ENCODE assay signal across 18 cellular contexts in the genomic region with DNA sequence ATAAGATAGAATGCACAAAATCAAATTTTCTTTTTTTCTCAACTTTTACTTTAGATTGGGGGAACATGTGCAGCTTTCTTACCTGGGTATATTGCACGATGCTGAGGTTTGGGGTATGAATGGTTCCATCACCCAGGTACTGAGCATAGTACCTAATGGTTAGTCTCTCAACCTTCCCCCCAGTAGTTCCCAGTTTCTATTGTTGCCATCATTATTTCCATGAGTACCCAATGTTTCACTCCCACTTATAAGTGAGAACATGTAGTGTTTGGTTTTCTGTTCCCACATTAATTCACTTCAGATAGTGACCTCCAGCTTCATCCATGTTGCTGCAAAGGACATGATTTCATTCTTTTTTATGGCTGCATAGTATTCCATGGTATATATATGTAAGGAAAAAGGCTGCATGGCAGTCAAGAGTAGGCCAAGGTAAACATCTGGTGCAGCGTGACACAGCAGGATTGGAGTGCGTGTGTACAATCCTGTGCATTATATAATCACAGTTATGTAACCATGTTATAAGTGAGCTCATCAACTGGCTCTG. TPM values are rescaled to one million over a fixed set of nuclear protein-coding genes. Genes with fewer than 3 reads are reported as not detected.
DNase-seq lines count a peak whose midpoint lies in the region; ATAC-seq, FAIRE-seq and TF ChIP-seq lines count a peak whose summit lies in the region.
"Had no signal": no experiment of that assay in that cellular context is flagged by ENCODE, and none has a peak within 500 bp of the region (broad histone marks: within the 10 kb centered on the region; RNA-seq: fewer than 3 reads in every experiment).

No MANE protein-coding gene starts in this region.

- H3K27me3 Mint-ChIP-seq in WTC11 (ENCODE audit: low read depth) = no peaks in the 10 kb centered on the region
- H3K27me3 Mint-ChIP-seq in activated T-cell treated with anti-CD3 and anti-CD28 coated beads, Interleukin-2, amount 50 U/mL, for 4 hours (ENCODE audit: low read depth) = peaks cover 2% of the 10 kb centered on the region
- H3K27me3 Mint-ChIP-seq: CD4-positive, alpha-beta memory T cell had no signal

- H3K9ac ChIP-seq in HepG2 (ENCODE audit: insufficient read depth, low read depth, low read length) = no peak overlapping the region
- H3K9ac ChIP-seq: GM23248 had no signal

- H3K27ac ChIP-seq in HepG2 (ENCODE audit: extremely low read length, insufficient read depth, low read length) = no peak overlapping the region
- no peak overlapping the region for H3K27ac ChIP-seq in right lobe of liver
- H3K27ac ChIP-seq in esophagus muscularis mucosa (replicated peaks in 1 of 4) = no peak overlapping the region
- H3K27ac ChIP-seq: GM23248 had no signal

- TF ChIP-seq RAD21 in HepG2 (CRISPR knock-in tag; IDR thresholded peaks at IDR 0.05) = no peak

- CTCF ChIA-PET in HepG2 (lab: Yijun Ruan, JAX; ENCODE audit: low intra/inter-chr PET ratio, low total read pairs) = no interaction called here
- CTCF ChIA-PET in WTC11 (lab: Charles Lee) = interaction anchor here (0.7 kb wide), 2 partner anchors 10 to 139 kb away, joined by 3 read pairs; partner anchors contain the start of gene C2orf42

- no peaks in the 10 kb centered on the region for H3K27me3 ChIP-seq in HepG2 (ENCODE audit: control insufficient read depth in 1 of 2, insufficient read depth in 2 of 2, low read length in 2 of 2)
- no peaks in the 10 kb centered on the region for H3K27me3 ChIP-seq in right lobe of liver
- no peaks in the 10 kb centered on the region for H3K27me3 ChIP-seq in esophagus muscularis mucosa

- H3K4me3 ChIP-seq in HepG2 (replicated peaks in 1 of 3; ENCODE audit: insufficient read depth in 1 of 3, low read depth in 2 of 3, low read length in 3 of 3) (no peak overlapping the region), right lobe of liver (no peak overlapping the region), esophagus muscularis mucosa (no peak overlapping the region)
- H3K4me3 ChIP-seq: GM12878, GM23248 had no signal

- no peaks in the 10 kb centered on the region for H3K36me3 Mint-ChIP-seq in WTC11
- no peaks in the 10 kb centered on the region for H3K36me3 Mint-ChIP-seq in activated T-cell treated with anti-CD3 and anti-CD28 coated beads, Interleukin-2, amount 50 U/mL, for 4 hours (ENCODE audit: insufficient read depth)
- H3K36me3 Mint-ChIP-seq: CD4-positive, alpha-beta memory T cell had no signal

- H3K27ac Mint-ChIP-seq in WTC11 = no peak overlapping the region
- H3K27ac Mint-ChIP-seq: CD4-positive, alpha-beta memory T cell had no signal

- H3K4me3 Mint-ChIP-seq in WTC11 = no peak overlapping the region
- H3K4me3 Mint-ChIP-seq in activated T-cell treated with anti-CD3 and anti-CD28 coated beads, Interleukin-2, amount 50 U/mL, for 4 hours = no peak overlapping the region
- H3K4me3 Mint-ChIP-seq: CD4-positive, alpha-beta memory T cell had no signal

- TF ChIP-seq EP300 in HepG2 (IDR thresholded peaks at IDR 0.05; ENCODE audit: low read depth in 2 of 2, low read length in 2 of 2) (no peak), HepG2 (CRISPR knock-in tag; IDR thresholded peaks at IDR 0.05; ENCODE audit: borderline replicate concordance) (no peak), esophagus muscularis mucosa (IDR thresholded peaks at IDR 0.05) (no peak)

- H2AFZ ChIP-seq in HepG2 (ENCODE audit: low read length) = no peak overlapping the region
- H2AFZ ChIP-seq: GM23248 had no signal

- POLR2A ChIA-PET in HepG2 (lab: Yijun Ruan, JAX) (interaction anchor here (2.6 kb wide), 1 partner anchor 10 kb away, joined by 15 read pairs; the partner anchor contains the start of gene C2orf42), WTC11 (lab: Charles Lee) (interaction anchor here (0.6 kb wide), 1 partner anchor 574 kb away, joined by 3 read pairs; no protein-coding TSS in a partner anchor)

- ATAC-seq in HepG2 = no peak
- no peak for ATAC-seq in right lobe of liver
- ATAC-seq in WTC11 = no peak
- no peak for ATAC-seq in activated T-cell treated with anti-CD3 and anti-CD28 coated beads, Interleukin-2, amount 50 U/mL, for 4 hours
- ATAC-seq: GM12878 had no signal

- in situ Hi-C loops in HepG2 (cut with HindIII; ENCODE audit: extremely low pct_ligation_motif_present, low pct_unique_long_range_greater_than_20kb) = no loop called here

- H3K4me1 ChIP-seq in HepG2 (ENCODE audit: insufficient read depth, low read length) (peaks cover 5% of the 10 kb centered on the region; the same call in 1 of the 2 replicates), right lobe of liver (peaks cover 0 to 25% (median 3%) of the 10 kb centered on the region in 4 donors), esophagus muscularis mucosa (no peaks in the 10 kb centered on the region)

- FAIRE-seq in HepG2 (lab: Jason Lieb, UNC) = no peak
- FAIRE-seq: GM12878, GM19239, H1 had no signal

- H3K4me1 Mint-ChIP-seq in WTC11 = no peaks in the 10 kb centered on the region
- H3K4me1 Mint-ChIP-seq in activated T-cell treated with anti-CD3 and anti-CD28 coated beads, Interleukin-2, amount 50 U/mL, for 4 hours (ENCODE audit: low read depth) = no peaks in the 10 kb centered on the region
- H3K4me1 Mint-ChIP-seq: CD4-positive, alpha-beta memory T cell had no signal

- no peak for TF ChIP-seq CTCF in HepG2 (CRISPR knock-in tag; IDR thresholded peaks at IDR 0.05)
- TF ChIP-seq CTCF in right lobe of liver (IDR thresholded peaks at IDR 0.05) = no peak
- TF ChIP-seq CTCF in WTC11 (IDR thresholded peaks at IDR 0.05) = no peak
- TF ChIP-seq CTCF in esophagus muscularis mucosa (IDR thresholded peaks at IDR 0.05) = no peak

- DNase-seq in HepG2 (ENCODE audit: low spot score) = no peak
- DNase-seq in right lobe of liver = no peak
- DNase-seq in WTC11 (ENCODE audit: low spot score) = no peak
- DNase-seq in esophagus muscularis mucosa (ENCODE audit: extremely low spot score) = peak; percentile 5
- DNase-seq in activated T-cell treated with anti-CD3 and anti-CD28 coated beads, Interleukin-2, amount 50 U/mL, for 4 hours = no peak
- DNase-seq in SHP77 treated with DMSO at 0.1 percent for 48 hours (lab: John Stamatoyannopoulos, UW) = no peak
- DNase-seq: C1 segment of cervical spinal cord; Calu3; CD4-positive, alpha-beta memory T cell; COR-L47; EL; GDM1; GM23248; H7; HCEC 1CT had no signal

- H3K9me3 Mint-ChIP-seq in WTC11 = peaks cover 4% of the 10 kb centered on the region
- no peaks in the 10 kb centered on the region for H3K9me3 Mint-ChIP-seq in activated T-cell treated with anti-CD3 and anti-CD28 coated beads, Interleukin-2, amount 50 U/mL, for 4 hours
- H3K9me3 Mint-ChIP-seq: CD4-positive, alpha-beta memory T cell had no signal

- no peaks in the 10 kb centered on the region for H3K9me3 ChIP-seq in HepG2 (ENCODE audit: low read length)
- H3K9me3 ChIP-seq in right lobe of liver = no peaks in the 10 kb centered on the region
- no peaks in the 10 kb centered on the region for H3K9me3 ChIP-seq in esophagus muscularis mucosa

- no peaks in the 10 kb centered on the region for H3K79me2 ChIP-seq in HepG2 (ENCODE audit: insufficient read depth, low read length)

- H4K20me1 ChIP-seq in HepG2 (ENCODE audit: insufficient read depth, low read length) = no peaks in the 10 kb centered on the region

- TF ChIP-seq POLR2A in HepG2 (IDR thresholded peaks at IDR 0.05; ENCODE audit: insufficient read depth in 1 of 2, low read depth in 2 of 2, low read length in 2 of 2) (no peak), right lobe of liver (IDR thresholded peaks at IDR 0.05) (no peak), esophagus muscularis mucosa (IDR thresholded peaks at IDR 0.05; ENCODE audit: low read depth) (no peak)

- no peak overlapping the region for H3K4me2 ChIP-seq in HepG2 (ENCODE audit: low read depth, low read length)

- H3K36me3 ChIP-seq in HepG2 (replicated peaks in 1 of 2; ENCODE audit: control insufficient read depth in 1 of 2, insufficient read depth in 2 of 2, low read length in 2 of 2) = no peaks in the 10 kb centered on the region
- H3K36me3 ChIP-seq in right lobe of liver = no peaks in the 10 kb centered on the region
- H3K36me3 ChIP-seq in esophagus muscularis mucosa = no peaks in the 10 kb centered on the region

- intact Hi-C loops in HepG2 (cut with micrococcal nuclease; ENCODE audit: unreplicated experiment) (no loop called here), right lobe of liver (cut with DNase I) (no loop called here), esophagus muscularis mucosa (cut with DNase I) (no loop called here)

- BruUV-seq in HepG2 (replicated peaks; lab: Mats Ljungman, UMichigan) = no TSS peak

- WGBS in HepG2 (ENCODE audit: low lambda C conversion rate) = 66% methylated on average over 3 of the region's 3 CpGs
- WGBS in right lobe of liver (ENCODE audit: insufficient coverage, low coverage, low lambda C conversion rate, missing lambda C conversion rate) = 80% methylated on average over 3 of the region's 3 CpGs
- 96% methylated on average over 3 of the region's 3 CpGs for WGBS in esophagus muscularis mucosa

RNA-seq across cellular contexts. Expression of gene C2orf42, which starts 10.5 kb away (rescaled TPM):
- total RNA-seq in HepG2 (2016; rRNA removed; fragmentation: Illumina TruSeq; extraction: Trizol) = 9.9 and 11.1 TPM in 2 replicates
- 20.6 and 21.9 TPM in 2 replicates for total RNA-seq in HepG2 (2016; cell fraction: cytosol; rRNA removed; fragmentation: Illumina TruSeq; extraction: Trizol; ENCODE audit: low read depth)
- total RNA-seq in HepG2 (2016; cell fraction: insoluble cytoplasmic fraction; rRNA removed; fragmentation: Illumina TruSeq; extraction: Trizol) = 9.3 and 9.6 TPM in 2 replicates
- 21.6 and 22.7 TPM in 2 replicates for total RNA-seq in HepG2 (2016; cell fraction: membrane; rRNA removed; fragmentation: Illumina TruSeq; extraction: Trizol)
- total RNA-seq in HepG2 (2016; cell fraction: nucleus; rRNA removed; fragmentation: Illumina TruSeq; extraction: Trizol) = 8.7 and 10.0 TPM in 2 replicates
- 9.3 and 10.1 TPM in 2 replicates for polyA plus RNA-seq in HepG2 (2011; rRNA removed)
- 6.6 and 7.2 TPM in 2 replicates for polyA plus RNA-seq in HepG2 (2011; cell fraction: cytosol; rRNA removed)
- polyA plus RNA-seq in HepG2 (2011; cell fraction: nucleus; rRNA removed) = 10.9 and 14.5 TPM in 2 replicates
- 8.7 and 9.4 TPM in 2 replicates for polyA plus RNA-seq in HepG2 (2012)
- polyA plus RNA-seq in HepG2 (2016; cell fraction: cytosol; fragmentation: Illumina TruSeq; extraction: Trizol; ENCODE audit: low read depth) = 2.6 and 2.8 TPM in 2 replicates
- 9.2 and 10.0 TPM in 2 replicates for polyA plus RNA-seq in HepG2 (2016; cell fraction: insoluble cytoplasmic fraction; fragmentation: Illumina TruSeq; extraction: Trizol; ENCODE audit: low read depth)
- 5.3 and 7.7 TPM in 2 replicates for polyA plus RNA-seq in HepG2 (2016; cell fraction: membrane; fragmentation: Illumina TruSeq; extraction: Trizol; ENCODE audit: low read depth)
- 8.3 and 10.9 TPM in 2 replicates for polyA plus RNA-seq in HepG2 (2016; cell fraction: nucleus; fragmentation: Illumina TruSeq; extraction: Trizol; ENCODE audit: insufficient read depth, low read depth)
- polyA minus RNA-seq in HepG2 (2011; rRNA and poly(A)+ RNA removed; ENCODE audit: low replicate concordance) = 26.9 and 49.5 TPM in 2 replicates
- 8.3 and 17.8 TPM in 2 replicates for polyA minus RNA-seq in HepG2 (2011; cell fraction: cytosol; rRNA and poly(A)+ RNA removed)
- polyA minus RNA-seq in HepG2 (2011; cell fraction: nucleus; rRNA and poly(A)+ RNA removed) = 22.4 and 25.1 TPM in 2 replicates
- total RNA-seq in right lobe of liver = 10 to 100 TPM; 10.9 to 22.5 (median 16.7) TPM
- total RNA-seq in WTC11 (2021) = 6.8 to 13.1 TPM (median 10.2 TPM) in 3 replicates
- total RNA-seq in esophagus muscularis mucosa = 10 to 100 TPM; 15.4 to 20.9 (median 17.9) TPM
- 10 to 100 TPM; 16.7 to 20.1 (median 18.5) TPM for total RNA-seq in activated T-cell treated with anti-CD3 and anti-CD28 coated beads, Interleukin-2, amount 50 U/mL, for 4 hours

RNA-seq across cellular contexts. Expression of gene TIA1, which starts 47.1 kb away (rescaled TPM):
- total RNA-seq in HepG2 (2016; rRNA removed; fragmentation: Illumina TruSeq; extraction: Trizol) (199 and 209 TPM in 2 replicates), right lobe of liver (10 to 100 TPM; 27.5 to 44.2 (median 35.8) TPM), WTC11 (2021) (150 to 178 TPM (median 176 TPM) in 3 replicates), esophagus muscularis mucosa (10 to 100 TPM; 41.1 to 82.2 (median 47.3) TPM)
- 46.3 and 52.7 TPM in 2 replicates for total RNA-seq in HepG2 (2016; cell fraction: cytosol; rRNA removed; fragmentation: Illumina TruSeq; extraction: Trizol; ENCODE audit: low read depth)
- 193 and 198 TPM in 2 replicates for total RNA-seq in HepG2 (2016; cell fraction: insoluble cytoplasmic fraction; rRNA removed; fragmentation: Illumina TruSeq; extraction: Trizol)
- 37.9 and 45.7 TPM in 2 replicates for total RNA-seq in HepG2 (2016; cell fraction: membrane; rRNA removed; fragmentation: Illumina TruSeq; extraction: Trizol)
- total RNA-seq in HepG2 (2016; cell fraction: nucleus; rRNA removed; fragmentation: Illumina TruSeq; extraction: Trizol) = 256 and 292 TPM in 2 replicates
- 306 and 319 TPM in 2 replicates for polyA plus RNA-seq in HepG2 (2011; rRNA removed)
- polyA plus RNA-seq in HepG2 (2011; cell fraction: cytosol; rRNA removed) = 41.7 and 42.1 TPM in 2 replicates
- 1,074 and 1,129 TPM in 2 replicates for polyA plus RNA-seq in HepG2 (2011; cell fraction: nucleus; rRNA removed)
- polyA plus RNA-seq in HepG2 (2012) = 147 and 204 TPM in 2 replicates
- polyA plus RNA-seq in HepG2 (2016; cell fraction: cytosol; fragmentation: Illumina TruSeq; extraction: Trizol; ENCODE audit: low read depth) = 6.0 and 6.8 TPM in 2 replicates
- 108 and 119 TPM in 2 replicates for polyA plus RNA-seq in HepG2 (2016; cell fraction: insoluble cytoplasmic fraction; fragmentation: Illumina TruSeq; extraction: Trizol; ENCODE audit: low read depth)
- polyA plus RNA-seq in HepG2 (2016; cell fraction: membrane; fragmentation: Illumina TruSeq; extraction: Trizol; ENCODE audit: low read depth) = 16.0 TPM in 2 replicates
- 613 and 622 TPM in 2 replicates for polyA plus RNA-seq in HepG2 (2016; cell fraction: nucleus; fragmentation: Illumina TruSeq; extraction: Trizol; ENCODE audit: insufficient read depth, low read depth)
- polyA minus RNA-seq in HepG2 (2011; rRNA and poly(A)+ RNA removed; ENCODE audit: low replicate concordance) = 79.8 and 109 TPM in 2 replicates
- 61.2 and 67.1 TPM in 2 replicates for polyA minus RNA-seq in HepG2 (2011; cell fraction: cytosol; rRNA and poly(A)+ RNA removed)
- polyA minus RNA-seq in HepG2 (2011; cell fraction: nucleus; rRNA and poly(A)+ RNA removed) = 718 and 820 TPM in 2 replicates
- 100 to 1,000 TPM in 1 of 3 donors, 10 to 100 TPM in 2; 94.4 to 104 (median 99.8) TPM for total RNA-seq in activated T-cell treated with anti-CD3 and anti-CD28 coated beads, Interleukin-2, amount 50 U/mL, for 4 hours

RNA-seq across cellular contexts. Expression of gene PCYOX1, which starts 56.6 kb away (rescaled TPM):
- total RNA-seq in HepG2 (2016; rRNA removed; fragmentation: Illumina TruSeq; extraction: Trizol) (64.6 and 94.8 TPM in 2 replicates), right lobe of liver (100 to 1,000 TPM in 3 of 6 experiments, 10 to 100 TPM in 3; 38.8 to 186 (median 92.5) TPM), WTC11 (2021) (43.3 to 53.1 TPM (median 47.1 TPM) in 3 replicates), esophagus muscularis mucosa (10 to 100 TPM; 52.2 to 87.4 (median 65.9) TPM)
- total RNA-seq in HepG2 (2016; cell fraction: cytosol; rRNA removed; fragmentation: Illumina TruSeq; extraction: Trizol; ENCODE audit: low read depth) = 5.0 and 5.6 TPM in 2 replicates
- total RNA-seq in HepG2 (2016; cell fraction: insoluble cytoplasmic fraction; rRNA removed; fragmentation: Illumina TruSeq; extraction: Trizol) = 62.4 and 97.7 TPM in 2 replicates
- total RNA-seq in HepG2 (2016; cell fraction: membrane; rRNA removed; fragmentation: Illumina TruSeq; extraction: Trizol) = 22.4 and 27.7 TPM in 2 replicates
- total RNA-seq in HepG2 (2016; cell fraction: nucleus; rRNA removed; fragmentation: Illumina TruSeq; extraction: Trizol) = 86.9 and 110 TPM in 2 replicates
- 61.0 and 86.6 TPM in 2 replicates for polyA plus RNA-seq in HepG2 (2011; rRNA removed)
- 37.9 and 61.2 TPM in 2 replicates for polyA plus RNA-seq in HepG2 (2011; cell fraction: cytosol; rRNA removed)
- 10.2 and 15.2 TPM in 2 replicates for polyA plus RNA-seq in HepG2 (2011; cell fraction: nucleus; rRNA removed)
- 110 and 112 TPM in 2 replicates for polyA plus RNA-seq in HepG2 (2012)
- 4.3 and 4.7 TPM in 2 replicates for polyA plus RNA-seq in HepG2 (2016; cell fraction: cytosol; fragmentation: Illumina TruSeq; extraction: Trizol; ENCODE audit: low read depth)
- polyA plus RNA-seq in HepG2 (2016; cell fraction: insoluble cytoplasmic fraction; fragmentation: Illumina TruSeq; extraction: Trizol; ENCODE audit: low read depth) = 53.5 and 58.1 TPM in 2 replicates
- 10.1 and 11.7 TPM in 2 replicates for polyA plus RNA-seq in HepG2 (2016; cell fraction: membrane; fragmentation: Illumina TruSeq; extraction: Trizol; ENCODE audit: low read depth)
- polyA plus RNA-seq in HepG2 (2016; cell fraction: nucleus; fragmentation: Illumina TruSeq; extraction: Trizol; ENCODE audit: insufficient read depth, low read depth) = 99.9 and 103 TPM in 2 replicates
- polyA minus RNA-seq in HepG2 (2011; rRNA and poly(A)+ RNA removed; ENCODE audit: low replicate concordance) = 25.7 and 59.9 TPM in 2 replicates
- polyA minus RNA-seq in HepG2 (2011; cell fraction: cytosol; rRNA and poly(A)+ RNA removed) = 65.6 and 74.8 TPM in 2 replicates
- polyA minus RNA-seq in HepG2 (2011; cell fraction: nucleus; rRNA and poly(A)+ RNA removed) = 26.8 and 37.2 TPM in 2 replicates
- 10 to 100 TPM in 1 of 3 donors, 1 to 10 TPM in 2; 7.5 to 11.6 (median 8.1) TPM for total RNA-seq in activated T-cell treated with anti-CD3 and anti-CD28 coated beads, Interleukin-2, amount 50 U/mL, for 4 hours

Comparison
In these comparisons a context has a peak if more than half of its experiments do, and no peak if none do; other contexts are left out.
1. Of the 50 proteins assayed by ChIP-seq in both HepG2 and WTC11: peak only in HepG2: none; only in WTC11: none; in both: ZNF317; in neither: 49.